Comparison of ENCODE assay signal across 1 cellular context in genomic region chr9:131290039-131290766, GRCh38.
TF ChIP-seq lines count a peak whose summit lies in the region.

No MANE protein-coding gene starts in this region.

TF ChIP-seq in H1, 55 proteins besides CTCF, POLR2A, EP300 and RAD21:
- TF ChIP-seq EZH2 (IDR thresholded peaks at IDR 0.05; ENCODE audit: low read depth, low read length, severe bottlenecking) (no peak), HDAC2 (IDR thresholded peaks at IDR 0.05; ENCODE audit: borderline replicate concordance in 1 of 2, low read depth in 2 of 2, low read length in 2 of 2) (no peak), ASH2L (IDR thresholded peaks at IDR 0.05; ENCODE audit: low read length) (no peak), RFX5 (IDR thresholded peaks at IDR 0.05; ENCODE audit: borderline replicate concordance, low read depth, low read length) (no peak), RNF2 (IDR thresholded peaks at IDR 0.05; ENCODE audit: borderline replicate concordance, low read depth, low read length, missing control alignments, poor library complexity, severe bottlenecking) (no peak)
